Comparison of ENCODE assay signal across 1 cellular context in the genomic region with DNA sequence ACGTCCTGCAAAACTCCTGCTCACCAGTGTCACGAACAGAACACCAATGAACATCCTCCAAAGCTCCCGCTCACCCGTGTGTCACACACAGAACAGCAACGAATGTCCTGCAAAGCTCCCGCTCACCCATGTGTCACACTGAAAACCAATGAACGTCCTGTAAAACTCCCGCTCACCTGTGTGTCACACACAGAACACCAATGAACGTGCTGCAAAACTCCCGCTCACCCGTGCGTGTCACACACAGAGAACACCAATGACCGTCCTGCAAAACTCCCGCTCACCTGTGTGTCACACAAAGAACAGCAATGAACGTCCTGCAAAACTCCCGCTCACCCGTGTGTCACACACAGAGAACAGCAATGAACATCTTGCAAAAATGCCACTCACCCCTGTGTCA.
TF ChIP-seq lines count a peak whose summit lies in the region.

No MANE protein-coding gene starts in this region.

TF ChIP-seq in K562, 482 proteins besides CTCF, POLR2A, EP300 and RAD21:
- no peak for TF ChIP-seq MCM7 (IDR thresholded peaks at IDR 0.05)
- TF ChIP-seq, protein P1, sequence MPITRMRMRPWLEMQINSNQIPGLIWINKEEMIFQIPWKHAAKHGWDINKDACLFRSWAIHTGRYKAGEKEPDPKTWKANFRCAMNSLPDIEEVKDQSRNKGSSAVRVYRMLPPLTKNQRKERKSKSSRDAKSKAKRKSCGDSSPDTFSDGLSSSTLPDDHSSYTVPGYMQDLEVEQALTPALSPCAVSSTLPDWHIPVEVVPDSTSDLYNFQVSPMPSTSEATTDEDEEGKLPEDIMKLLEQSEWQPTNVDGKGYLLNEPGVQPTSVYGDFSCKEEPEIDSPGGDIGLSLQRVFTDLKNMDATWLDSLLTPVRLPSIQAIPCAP (CRISPR knock-in tag; IDR thresholded peaks at IDR 0.05; ENCODE audit: borderline replicate concordance): no peak
- no peak for TF ChIP-seq CTBP1 (IDR thresholded peaks at IDR 0.05; ENCODE audit: borderline replicate concordance)
- no peak for TF ChIP-seq ZNF511 (CRISPR knock-in tag; IDR thresholded peaks at IDR 0.05)
- TF ChIP-seq HINFP (tag; conservative IDR thresholded peaks at IDR 0.05; ENCODE audit: low read depth): no peak
- no peak for TF ChIP-seq ZNF282 (CRISPR knock-in tag; IDR thresholded peaks at IDR 0.05)
- no peak for TF ChIP-seq CBX5 (IDR thresholded peaks at IDR 0.05; ENCODE audit: borderline replicate concordance, low read depth)
- TF ChIP-seq, protein P2, sequence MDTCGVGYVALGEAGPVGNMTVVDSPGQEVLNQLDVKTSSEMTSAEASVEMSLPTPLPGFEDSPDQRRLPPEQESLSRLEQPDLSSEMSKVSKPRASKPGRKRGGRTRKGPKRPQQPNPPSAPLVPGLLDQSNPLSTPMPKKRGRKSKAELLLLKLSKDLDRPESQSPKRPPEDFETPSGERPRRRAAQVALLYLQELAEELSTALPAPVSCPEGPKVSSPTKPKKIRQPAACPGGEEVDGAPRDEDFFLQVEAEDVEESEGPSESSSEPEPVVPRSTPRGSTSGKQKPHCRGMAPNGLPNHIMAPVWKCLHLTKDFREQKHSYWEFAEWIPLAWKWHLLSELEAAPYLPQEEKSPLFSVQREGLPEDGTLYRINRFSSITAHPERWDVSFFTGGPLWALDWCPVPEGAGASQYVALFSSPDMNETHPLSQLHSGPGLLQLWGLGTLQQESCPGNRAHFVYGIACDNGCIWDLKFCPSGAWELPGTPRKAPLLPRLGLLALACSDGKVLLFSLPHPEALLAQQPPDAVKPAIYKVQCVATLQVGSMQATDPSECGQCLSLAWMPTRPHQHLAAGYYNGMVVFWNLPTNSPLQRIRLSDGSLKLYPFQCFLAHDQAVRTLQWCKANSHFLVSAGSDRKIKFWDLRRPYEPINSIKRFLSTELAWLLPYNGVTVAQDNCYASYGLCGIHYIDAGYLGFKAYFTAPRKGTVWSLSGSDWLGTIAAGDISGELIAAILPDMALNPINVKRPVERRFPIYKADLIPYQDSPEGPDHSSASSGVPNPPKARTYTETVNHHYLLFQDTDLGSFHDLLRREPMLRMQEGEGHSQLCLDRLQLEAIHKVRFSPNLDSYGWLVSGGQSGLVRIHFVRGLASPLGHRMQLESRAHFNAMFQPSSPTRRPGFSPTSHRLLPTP (IDR thresholded peaks at IDR 0.05; ENCODE audit: borderline replicate concordance, extremely low read depth, insufficient read length): no peak
- TF ChIP-seq TCF7L2 (IDR thresholded peaks at IDR 0.05; ENCODE audit: low read depth, low read length): no peak
- no peak for TF ChIP-seq CLOCK (CRISPR knock-in tag; IDR thresholded peaks at IDR 0.05; ENCODE audit: borderline replicate concordance)
- TF ChIP-seq MXI1 (IDR thresholded peaks at IDR 0.05; ENCODE audit: low read depth, low read length): no peak
- TF ChIP-seq, protein P3, sequence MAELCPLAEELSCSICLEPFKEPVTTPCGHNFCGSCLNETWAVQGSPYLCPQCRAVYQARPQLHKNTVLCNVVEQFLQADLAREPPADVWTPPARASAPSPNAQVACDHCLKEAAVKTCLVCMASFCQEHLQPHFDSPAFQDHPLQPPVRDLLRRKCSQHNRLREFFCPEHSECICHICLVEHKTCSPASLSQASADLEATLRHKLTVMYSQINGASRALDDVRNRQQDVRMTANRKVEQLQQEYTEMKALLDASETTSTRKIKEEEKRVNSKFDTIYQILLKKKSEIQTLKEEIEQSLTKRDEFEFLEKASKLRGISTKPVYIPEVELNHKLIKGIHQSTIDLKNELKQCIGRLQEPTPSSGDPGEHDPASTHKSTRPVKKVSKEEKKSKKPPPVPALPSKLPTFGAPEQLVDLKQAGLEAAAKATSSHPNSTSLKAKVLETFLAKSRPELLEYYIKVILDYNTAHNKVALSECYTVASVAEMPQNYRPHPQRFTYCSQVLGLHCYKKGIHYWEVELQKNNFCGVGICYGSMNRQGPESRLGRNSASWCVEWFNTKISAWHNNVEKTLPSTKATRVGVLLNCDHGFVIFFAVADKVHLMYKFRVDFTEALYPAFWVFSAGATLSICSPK (IDR thresholded peaks at IDR 0.05; ENCODE audit: borderline replicate concordance): no peak
- 0 out of 2 replicates have a peak, but pooled peaks have one; percentile 14 for TF ChIP-seq L3MBTL2 (IDR thresholded peaks at IDR 0.05)
- peak; percentile 33 to 80 for TF ChIP-seq E2F6 (IDR thresholded peaks at IDR 0.05; ENCODE audit: borderline replicate concordance in 1 of 2, extremely low read depth in 1 of 2, insufficient read depth in 1 of 2, insufficient read length in 1 of 2, low read depth in 1 of 2, low read length in 1 of 2, poor library complexity in 1 of 2, severe bottlenecking in 1 of 2)
- peak; percentile 16; the same call in 1 of the 2 replicates for TF ChIP-seq MGA (IDR thresholded peaks at IDR 0.05)
